1 cellular context compared by ENCODE assay signal in the genomic region with DNA sequence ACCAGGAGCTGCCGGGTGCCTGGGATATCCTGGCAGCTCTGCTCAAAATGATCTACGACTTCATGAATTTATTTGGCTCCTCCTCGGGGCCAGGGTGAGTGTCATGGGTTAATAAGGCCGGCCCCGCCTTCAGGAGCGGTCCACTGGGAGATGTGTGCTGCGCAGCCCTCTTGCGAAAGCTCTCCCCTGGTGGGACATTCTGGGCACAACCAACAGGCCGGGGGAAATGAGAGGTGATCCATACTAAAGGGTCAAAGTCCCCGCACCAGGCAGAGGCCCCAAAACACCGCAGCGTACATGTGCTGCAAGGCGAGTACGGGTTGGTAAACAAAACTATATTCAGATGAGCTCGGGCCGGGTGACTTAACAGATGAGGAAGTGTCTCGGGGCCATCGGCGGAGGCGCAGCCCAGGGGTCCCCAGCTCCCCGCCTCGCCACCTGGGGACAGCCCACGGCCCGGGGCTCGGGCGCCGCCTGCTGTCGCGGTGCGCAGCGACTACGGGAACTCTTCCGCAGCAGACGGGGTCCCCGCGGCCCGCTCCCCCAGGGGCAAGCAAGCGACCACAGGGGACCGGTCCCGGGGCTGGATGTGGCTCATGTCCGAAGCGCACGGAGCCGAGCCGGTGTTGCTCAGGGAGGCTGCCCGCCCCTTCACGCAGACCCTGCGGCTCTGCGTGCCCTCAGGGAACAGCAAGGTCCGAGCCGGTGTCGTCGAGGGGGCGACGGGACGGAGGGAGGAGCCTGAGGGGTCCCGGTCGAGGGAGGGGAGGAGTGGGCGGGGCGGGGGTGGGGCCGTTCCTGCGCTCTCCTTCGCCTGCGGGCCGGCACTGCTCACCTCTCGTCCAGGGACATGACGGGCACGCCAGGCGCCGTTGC.
TF ChIP-seq lines count a peak whose summit lies in the region.

A gene with protein sequence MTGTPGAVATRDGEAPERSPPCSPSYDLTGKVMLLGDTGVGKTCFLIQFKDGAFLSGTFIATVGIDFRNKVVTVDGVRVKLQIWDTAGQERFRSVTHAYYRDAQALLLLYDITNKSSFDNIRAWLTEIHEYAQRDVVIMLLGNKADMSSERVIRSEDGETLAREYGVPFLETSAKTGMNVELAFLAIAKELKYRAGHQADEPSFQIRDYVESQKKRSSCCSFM (plus strand): TSS at position 834 of the 876 bp plus-strand sequence. CDS start 17 bp downstream, at position 851.

TF ChIP-seq in HepG2, 621 proteins besides CTCF, POLR2A, EP300 and RAD21 (continued from another document and continues in another):
- TF ChIP-seq, protein P1, sequence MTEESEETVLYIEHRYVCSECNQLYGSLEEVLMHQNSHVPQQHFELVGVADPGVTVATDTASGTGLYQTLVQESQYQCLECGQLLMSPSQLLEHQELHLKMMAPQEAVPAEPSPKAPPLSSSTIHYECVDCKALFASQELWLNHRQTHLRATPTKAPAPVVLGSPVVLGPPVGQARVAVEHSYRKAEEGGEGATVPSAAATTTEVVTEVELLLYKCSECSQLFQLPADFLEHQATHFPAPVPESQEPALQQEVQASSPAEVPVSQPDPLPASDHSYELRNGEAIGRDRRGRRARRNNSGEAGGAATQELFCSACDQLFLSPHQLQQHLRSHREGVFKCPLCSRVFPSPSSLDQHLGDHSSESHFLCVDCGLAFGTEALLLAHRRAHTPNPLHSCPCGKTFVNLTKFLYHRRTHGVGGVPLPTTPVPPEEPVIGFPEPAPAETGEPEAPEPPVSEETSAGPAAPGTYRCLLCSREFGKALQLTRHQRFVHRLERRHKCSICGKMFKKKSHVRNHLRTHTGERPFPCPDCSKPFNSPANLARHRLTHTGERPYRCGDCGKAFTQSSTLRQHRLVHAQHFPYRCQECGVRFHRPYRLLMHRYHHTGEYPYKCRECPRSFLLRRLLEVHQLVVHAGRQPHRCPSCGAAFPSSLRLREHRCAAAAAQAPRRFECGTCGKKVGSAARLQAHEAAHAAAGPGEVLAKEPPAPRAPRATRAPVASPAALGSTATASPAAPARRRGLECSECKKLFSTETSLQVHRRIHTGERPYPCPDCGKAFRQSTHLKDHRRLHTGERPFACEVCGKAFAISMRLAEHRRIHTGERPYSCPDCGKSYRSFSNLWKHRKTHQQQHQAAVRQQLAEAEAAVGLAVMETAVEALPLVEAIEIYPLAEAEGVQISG (CRISPR knock-in tag; IDR thresholded peaks at IDR 0.05) = peak; percentile 87
- TF ChIP-seq, protein P2, sequence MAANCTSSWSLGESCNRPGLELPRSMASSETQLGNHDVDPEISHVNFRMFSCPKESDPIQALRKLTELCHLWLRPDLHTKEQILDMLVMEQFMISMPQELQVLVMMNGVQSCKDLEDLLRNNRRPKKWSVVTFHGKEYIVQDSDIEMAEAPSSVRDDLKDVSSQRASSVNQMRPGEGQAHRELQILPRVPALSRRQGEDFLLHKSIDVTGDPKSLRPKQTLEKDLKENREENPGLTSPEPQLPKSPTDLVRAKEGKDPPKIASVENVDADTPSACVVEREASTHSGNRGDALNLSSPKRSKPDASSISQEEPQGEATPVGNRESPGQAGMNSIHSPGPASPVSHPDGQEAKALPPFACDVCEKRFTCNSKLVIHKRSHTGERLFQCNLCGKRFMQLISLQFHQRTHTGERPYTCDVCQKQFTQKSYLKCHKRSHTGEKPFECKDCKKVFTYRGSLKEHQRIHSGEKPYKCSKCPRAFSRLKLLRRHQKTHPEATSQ (CRISPR knock-in tag; IDR thresholded peaks at IDR 0.05; ENCODE audit: borderline replicate concordance) = peak; percentile 88; the same call in 1 of the 2 replicates
- no peak for TF ChIP-seq TSC22D2 (CRISPR knock-in tag; IDR thresholded peaks at IDR 0.05; ENCODE audit: borderline replicate concordance)
- peak; percentile 67; the same call in 1 of the 2 replicates for TF ChIP-seq RNF2 (conservative IDR thresholded peaks at IDR 0.05; ENCODE audit: low read depth)
- TF ChIP-seq, protein P3, sequence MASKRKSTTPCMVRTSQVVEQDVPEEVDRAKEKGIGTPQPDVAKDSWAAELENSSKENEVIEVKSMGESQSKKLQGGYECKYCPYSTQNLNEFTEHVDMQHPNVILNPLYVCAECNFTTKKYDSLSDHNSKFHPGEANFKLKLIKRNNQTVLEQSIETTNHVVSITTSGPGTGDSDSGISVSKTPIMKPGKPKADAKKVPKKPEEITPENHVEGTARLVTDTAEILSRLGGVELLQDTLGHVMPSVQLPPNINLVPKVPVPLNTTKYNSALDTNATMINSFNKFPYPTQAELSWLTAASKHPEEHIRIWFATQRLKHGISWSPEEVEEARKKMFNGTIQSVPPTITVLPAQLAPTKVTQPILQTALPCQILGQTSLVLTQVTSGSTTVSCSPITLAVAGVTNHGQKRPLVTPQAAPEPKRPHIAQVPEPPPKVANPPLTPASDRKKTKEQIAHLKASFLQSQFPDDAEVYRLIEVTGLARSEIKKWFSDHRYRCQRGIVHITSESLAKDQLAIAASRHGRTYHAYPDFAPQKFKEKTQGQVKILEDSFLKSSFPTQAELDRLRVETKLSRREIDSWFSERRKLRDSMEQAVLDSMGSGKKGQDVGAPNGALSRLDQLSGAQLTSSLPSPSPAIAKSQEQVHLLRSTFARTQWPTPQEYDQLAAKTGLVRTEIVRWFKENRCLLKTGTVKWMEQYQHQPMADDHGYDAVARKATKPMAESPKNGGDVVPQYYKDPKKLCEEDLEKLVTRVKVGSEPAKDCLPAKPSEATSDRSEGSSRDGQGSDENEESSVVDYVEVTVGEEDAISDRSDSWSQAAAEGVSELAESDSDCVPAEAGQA (IDR thresholded peaks at IDR 0.05; ENCODE audit: low read depth) = 0 out of 2 replicates have a peak, but pooled peaks have one; percentile 5
- TF ChIP-seq, protein P3 (CRISPR knock-in tag; IDR thresholded peaks at IDR 0.05; ENCODE audit: borderline replicate concordance) = no peak
- TF ChIP-seq ZNF343 (CRISPR knock-in tag; IDR thresholded peaks at IDR 0.05) = peak; percentile 64; the same call in 1 of the 2 replicates
- TF ChIP-seq, protein P4, sequence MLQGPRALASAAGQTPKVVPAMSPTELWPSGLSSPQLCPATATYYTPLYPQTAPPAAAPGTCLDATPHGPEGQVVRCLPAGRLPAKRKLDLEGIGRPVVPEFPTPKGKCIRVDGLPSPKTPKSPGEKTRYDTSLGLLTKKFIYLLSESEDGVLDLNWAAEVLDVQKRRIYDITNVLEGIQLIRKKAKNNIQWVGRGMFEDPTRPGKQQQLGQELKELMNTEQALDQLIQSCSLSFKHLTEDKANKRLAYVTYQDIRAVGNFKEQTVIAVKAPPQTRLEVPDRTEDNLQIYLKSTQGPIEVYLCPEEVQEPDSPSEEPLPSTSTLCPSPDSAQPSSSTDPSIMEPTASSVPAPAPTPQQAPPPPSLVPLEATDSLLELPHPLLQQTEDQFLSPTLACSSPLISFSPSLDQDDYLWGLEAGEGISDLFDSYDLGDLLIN (CRISPR knock-in tag; IDR thresholded peaks at IDR 0.05; ENCODE audit: borderline replicate concordance) = no peak
- no peak; the same call in 1 of the 2 replicates for TF ChIP-seq GTF3A (CRISPR knock-in tag; conservative IDR thresholded peaks at IDR 0.05)
- TF ChIP-seq, protein P5, sequence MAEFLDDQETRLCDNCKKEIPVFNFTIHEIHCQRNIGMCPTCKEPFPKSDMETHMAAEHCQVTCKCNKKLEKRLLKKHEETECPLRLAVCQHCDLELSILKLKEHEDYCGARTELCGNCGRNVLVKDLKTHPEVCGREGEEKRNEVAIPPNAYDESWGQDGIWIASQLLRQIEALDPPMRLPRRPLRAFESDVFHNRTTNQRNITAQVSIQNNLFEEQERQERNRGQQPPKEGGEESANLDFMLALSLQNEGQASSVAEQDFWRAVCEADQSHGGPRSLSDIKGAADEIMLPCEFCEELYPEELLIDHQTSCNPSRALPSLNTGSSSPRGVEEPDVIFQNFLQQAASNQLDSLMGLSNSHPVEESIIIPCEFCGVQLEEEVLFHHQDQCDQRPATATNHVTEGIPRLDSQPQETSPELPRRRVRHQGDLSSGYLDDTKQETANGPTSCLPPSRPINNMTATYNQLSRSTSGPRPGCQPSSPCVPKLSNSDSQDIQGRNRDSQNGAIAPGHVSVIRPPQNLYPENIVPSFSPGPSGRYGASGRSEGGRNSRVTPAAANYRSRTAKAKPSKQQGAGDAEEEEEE (CRISPR knock-in tag; IDR thresholded peaks at IDR 0.05; ENCODE audit: borderline replicate concordance) = no peak
- TF ChIP-seq ZNF44 (CRISPR knock-in tag; IDR thresholded peaks at IDR 0.05) = peak; percentile 89; the same call in 1 of the 2 replicates
- no peak for TF ChIP-seq NKX3-1 (CRISPR knock-in tag; IDR thresholded peaks at IDR 0.05)
- TF ChIP-seq ZNF546 (CRISPR knock-in tag; conservative IDR thresholded peaks at IDR 0.05) = peak; percentile 55; the same call in 1 of the 2 replicates
- peak; percentile 66 for TF ChIP-seq SMAD1 (CRISPR knock-in tag; IDR thresholded peaks at IDR 0.05; ENCODE audit: borderline replicate concordance, low read depth)
- peak; percentile 81 for TF ChIP-seq ATF7-NPFF (CRISPR knock-in tag; IDR thresholded peaks at IDR 0.05; ENCODE audit: low read depth)
- peak; percentile 92 for TF ChIP-seq CCDC6 (CRISPR knock-in tag; IDR thresholded peaks at IDR 0.05)
- TF ChIP-seq ZNF235 (CRISPR knock-in tag; IDR thresholded peaks at IDR 0.05; ENCODE audit: borderline replicate concordance) = no peak
- TF ChIP-seq, protein P6, sequence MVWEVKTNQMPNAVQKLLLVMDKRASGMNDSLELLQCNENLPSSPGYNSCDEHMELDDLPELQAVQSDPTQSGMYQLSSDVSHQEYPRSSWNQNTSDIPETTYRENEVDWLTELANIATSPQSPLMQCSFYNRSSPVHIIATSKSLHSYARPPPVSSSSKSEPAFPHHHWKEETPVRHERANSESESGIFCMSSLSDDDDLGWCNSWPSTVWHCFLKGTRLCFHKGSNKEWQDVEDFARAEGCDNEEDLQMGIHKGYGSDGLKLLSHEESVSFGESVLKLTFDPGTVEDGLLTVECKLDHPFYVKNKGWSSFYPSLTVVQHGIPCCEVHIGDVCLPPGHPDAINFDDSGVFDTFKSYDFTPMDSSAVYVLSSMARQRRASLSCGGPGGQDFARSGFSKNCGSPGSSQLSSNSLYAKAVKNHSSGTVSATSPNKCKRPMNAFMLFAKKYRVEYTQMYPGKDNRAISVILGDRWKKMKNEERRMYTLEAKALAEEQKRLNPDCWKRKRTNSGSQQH (CRISPR knock-in tag; IDR thresholded peaks at IDR 0.05; ENCODE audit: low read depth) = peak; percentile 13; the same call in 1 of the 2 replicates
- TF ChIP-seq SMC3 (IDR thresholded peaks at IDR 0.05; ENCODE audit: low read length) = no peak; the same call in 1 of the 2 replicates
- TF ChIP-seq ZNF24 (IDR thresholded peaks at IDR 0.05) = 0 out of 2 replicates have a peak, but pooled peaks have one; percentile 35
- TF ChIP-seq CEBPG (CRISPR knock-in tag; IDR thresholded peaks at IDR 0.05) = peak; percentile 97
- TF ChIP-seq TBL1XR1 (IDR thresholded peaks at IDR 0.05; ENCODE audit: borderline replicate concordance, low read length, partially characterized antibody) = peak; percentile 66
- TF ChIP-seq TMF1 (CRISPR knock-in tag; IDR thresholded peaks at IDR 0.05; ENCODE audit: low read depth) = peak; percentile 61; the same call in 1 of the 2 replicates
- TF ChIP-seq, protein P7, sequence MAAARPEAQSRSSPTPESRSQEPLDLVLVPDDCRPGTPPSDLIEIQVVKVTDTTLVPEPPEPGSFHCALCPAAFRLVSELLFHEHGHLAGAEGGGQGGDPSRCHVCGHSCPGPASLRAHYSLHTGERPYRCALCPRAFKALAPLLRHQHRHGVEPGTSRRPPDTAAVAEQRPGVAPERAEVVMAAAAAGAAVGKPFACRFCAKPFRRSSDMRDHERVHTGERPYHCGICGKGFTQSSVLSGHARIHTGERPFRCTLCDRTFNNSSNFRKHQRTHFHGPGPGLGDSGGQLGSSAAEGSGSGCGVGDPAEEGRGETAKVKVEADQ (CRISPR knock-in tag; IDR thresholded peaks at IDR 0.05; ENCODE audit: borderline replicate concordance) = peak; percentile 67; the same call in 1 of the 2 replicates
- peak; percentile 72; the same call in 1 of the 2 replicates for TF ChIP-seq RORA (CRISPR knock-in tag; IDR thresholded peaks at IDR 0.05)
- TF ChIP-seq NFYB (CRISPR knock-in tag; IDR thresholded peaks at IDR 0.05) = peak; percentile 54; the same call in 1 of the 2 replicates
- peak; percentile 89 for TF ChIP-seq ZNF644 (CRISPR knock-in tag; IDR thresholded peaks at IDR 0.05; ENCODE audit: low read depth)
- TF ChIP-seq NR2F6 (IDR thresholded peaks at IDR 0.05) = peak; percentile 79
- peak; percentile 82 for TF ChIP-seq NR2F6 (CRISPR knock-in tag; IDR thresholded peaks at IDR 0.05)
- peak; percentile 71 for TF ChIP-seq CCAR2 (optimal IDR thresholded peaks at IDR 0.05; ENCODE audit: low read depth, low read length)
- no peak; the same call in 1 of the 2 replicates for TF ChIP-seq SIX4 (CRISPR knock-in tag; IDR thresholded peaks at IDR 0.05)
- no peak; the same call in 1 of the 2 replicates for TF ChIP-seq EHMT2 (IDR thresholded peaks at IDR 0.05; ENCODE audit: borderline replicate concordance, low read depth, low read length)
- TF ChIP-seq GATAD1 (CRISPR knock-in tag; IDR thresholded peaks at IDR 0.05) = peak; percentile 68
- no peak for TF ChIP-seq ZNF326 (CRISPR knock-in tag; IDR thresholded peaks at IDR 0.05; ENCODE audit: borderline replicate concordance)
- TF ChIP-seq TCF12 (IDR thresholded peaks at IDR 0.05) = no peak
- peak; percentile 61; the same call in 1 of the 2 replicates for TF ChIP-seq TCF12 (CRISPR knock-in tag; IDR thresholded peaks at IDR 0.05)
- TF ChIP-seq, protein P8, sequence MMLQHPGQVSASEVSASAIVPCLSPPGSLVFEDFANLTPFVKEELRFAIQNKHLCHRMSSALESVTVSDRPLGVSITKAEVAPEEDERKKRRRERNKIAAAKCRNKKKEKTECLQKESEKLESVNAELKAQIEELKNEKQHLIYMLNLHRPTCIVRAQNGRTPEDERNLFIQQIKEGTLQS (CRISPR knock-in tag; IDR thresholded peaks at IDR 0.05) = no peak; the same call in 1 of the 2 replicates
- peak; percentile 82 for TF ChIP-seq MIXL1 (CRISPR knock-in tag; IDR thresholded peaks at IDR 0.05)
- TF ChIP-seq SRSF9 (IDR thresholded peaks at IDR 0.05; ENCODE audit: borderline replicate concordance, insufficient read depth, low read depth, low read length, poor library complexity, severe bottlenecking) = no peak
- TF ChIP-seq SMAD9 (CRISPR knock-in tag; IDR thresholded peaks at IDR 0.05) = no peak
- TF ChIP-seq SP4 (CRISPR knock-in tag; IDR thresholded peaks at IDR 0.05) = peak; percentile 70; the same call in 1 of the 2 replicates
- TF ChIP-seq CBX2 (IDR thresholded peaks at IDR 0.05; ENCODE audit: low read depth, low read length) = no peak
- no peak for TF ChIP-seq CBX2 (CRISPR knock-in tag; IDR thresholded peaks at IDR 0.05; ENCODE audit: low read depth)
- 0 out of 2 replicates have a peak, but pooled peaks have one; percentile 23 for TF ChIP-seq SIN3B (IDR thresholded peaks at IDR 0.05; ENCODE audit: low read length)
